1 cellular context compared by ENCODE assay signal in the genomic region with DNA sequence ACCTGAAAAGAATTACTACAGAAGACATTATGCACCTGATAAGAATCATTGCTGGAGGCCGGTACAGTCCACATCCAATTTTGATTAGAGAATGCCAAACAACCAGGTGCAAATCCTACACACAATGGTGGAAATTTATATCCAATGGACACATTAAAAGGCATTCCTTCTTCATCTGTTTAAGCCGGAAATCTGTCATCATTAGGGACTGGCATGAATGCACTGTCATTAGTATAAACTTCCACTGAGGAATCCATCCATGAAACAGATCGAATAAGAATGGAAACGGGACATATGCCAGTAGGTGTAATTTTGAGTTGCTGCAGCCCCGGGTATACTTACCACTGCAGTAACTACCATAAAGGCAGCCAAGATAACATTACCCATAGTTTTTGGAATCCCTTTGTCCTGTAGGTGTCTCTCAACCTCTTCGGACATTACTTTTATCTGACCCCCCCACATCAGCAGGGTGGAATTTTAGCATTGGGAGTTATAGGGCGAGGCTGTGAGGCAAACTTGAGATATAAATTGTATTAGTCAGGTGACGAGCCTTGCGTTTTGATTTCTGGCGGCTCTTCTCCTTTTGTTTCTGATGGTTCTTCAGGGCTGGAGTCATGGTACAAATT.
TF ChIP-seq lines count a peak whose summit lies in the region.

No MANE protein-coding gene starts in this region.

TF ChIP-seq in HCT116, 20 proteins besides CTCF, POLR2A, EP300 and RAD21 (continued from another document):
- TF ChIP-seq ZBTB33 (IDR thresholded peaks at IDR 0.05; ENCODE audit: extremely low read depth, insufficient replicate concordance, low read length) (no peak), POLR2AphosphoS5 (IDR thresholded peaks at IDR 0.05; ENCODE audit: low read depth, low read length) (no peak), ELF1 (IDR thresholded peaks at IDR 0.05; ENCODE audit: borderline replicate concordance, low read depth) (no peak)
